Comparison of ENCODE assay signal across 1 cellular context in the genomic region with DNA sequence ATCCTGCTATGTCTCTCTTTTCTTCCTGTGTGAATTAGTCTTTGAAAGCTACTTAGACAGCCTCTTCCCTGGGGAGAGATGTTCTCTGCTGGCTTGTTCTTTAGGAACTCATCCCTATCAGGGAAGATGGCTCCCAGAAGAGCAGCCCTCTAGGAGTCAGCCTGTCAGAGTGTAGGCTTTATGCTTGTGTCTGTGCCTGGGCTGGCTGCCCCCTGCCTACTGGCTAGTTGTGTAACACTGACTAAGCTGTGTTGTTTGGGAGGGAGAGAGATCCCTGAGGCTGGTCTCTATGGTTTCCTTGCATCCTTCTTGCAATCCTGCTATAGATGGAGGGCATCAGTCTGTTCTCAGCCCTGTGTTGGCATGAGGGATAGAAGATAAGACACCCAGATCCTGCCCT.
TF ChIP-seq lines count a peak whose summit lies in the region.

No MANE protein-coding gene starts in this region.

TF ChIP-seq in WTC11, 78 proteins besides CTCF, POLR2A, EP300 and RAD21 (continued from another document):
- TF ChIP-seq, protein P1, sequence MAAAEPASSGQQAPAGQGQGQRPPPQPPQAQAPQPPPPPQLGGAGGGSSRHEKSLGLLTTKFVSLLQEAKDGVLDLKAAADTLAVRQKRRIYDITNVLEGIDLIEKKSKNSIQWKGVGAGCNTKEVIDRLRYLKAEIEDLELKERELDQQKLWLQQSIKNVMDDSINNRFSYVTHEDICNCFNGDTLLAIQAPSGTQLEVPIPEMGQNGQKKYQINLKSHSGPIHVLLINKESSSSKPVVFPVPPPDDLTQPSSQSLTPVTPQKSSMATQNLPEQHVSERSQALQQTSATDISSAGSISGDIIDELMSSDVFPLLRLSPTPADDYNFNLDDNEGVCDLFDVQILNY (CRISPR knock-in tag; IDR thresholded peaks at IDR 0.05): no peak
- TF ChIP-seq TCF7 (CRISPR knock-in tag; IDR thresholded peaks at IDR 0.05; ENCODE audit: low read depth): no peak
- TF ChIP-seq, protein P2, sequence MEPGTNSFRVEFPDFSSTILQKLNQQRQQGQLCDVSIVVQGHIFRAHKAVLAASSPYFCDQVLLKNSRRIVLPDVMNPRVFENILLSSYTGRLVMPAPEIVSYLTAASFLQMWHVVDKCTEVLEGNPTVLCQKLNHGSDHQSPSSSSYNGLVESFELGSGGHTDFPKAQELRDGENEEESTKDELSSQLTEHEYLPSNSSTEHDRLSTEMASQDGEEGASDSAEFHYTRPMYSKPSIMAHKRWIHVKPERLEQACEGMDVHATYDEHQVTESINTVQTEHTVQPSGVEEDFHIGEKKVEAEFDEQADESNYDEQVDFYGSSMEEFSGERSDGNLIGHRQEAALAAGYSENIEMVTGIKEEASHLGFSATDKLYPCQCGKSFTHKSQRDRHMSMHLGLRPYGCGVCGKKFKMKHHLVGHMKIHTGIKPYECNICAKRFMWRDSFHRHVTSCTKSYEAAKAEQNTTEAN (CRISPR knock-in tag; IDR thresholded peaks at IDR 0.05): no peak
- TF ChIP-seq OVOL2 (CRISPR knock-in tag; IDR thresholded peaks at IDR 0.05; ENCODE audit: borderline replicate concordance): no peak
- TF ChIP-seq GRHL2 (CRISPR knock-in tag; IDR thresholded peaks at IDR 0.05; ENCODE audit: insufficient replicate concordance, severe bottlenecking): no peak
- TF ChIP-seq EMX1 (CRISPR knock-in tag; IDR thresholded peaks at IDR 0.05): no peak
- TF ChIP-seq, protein P3, sequence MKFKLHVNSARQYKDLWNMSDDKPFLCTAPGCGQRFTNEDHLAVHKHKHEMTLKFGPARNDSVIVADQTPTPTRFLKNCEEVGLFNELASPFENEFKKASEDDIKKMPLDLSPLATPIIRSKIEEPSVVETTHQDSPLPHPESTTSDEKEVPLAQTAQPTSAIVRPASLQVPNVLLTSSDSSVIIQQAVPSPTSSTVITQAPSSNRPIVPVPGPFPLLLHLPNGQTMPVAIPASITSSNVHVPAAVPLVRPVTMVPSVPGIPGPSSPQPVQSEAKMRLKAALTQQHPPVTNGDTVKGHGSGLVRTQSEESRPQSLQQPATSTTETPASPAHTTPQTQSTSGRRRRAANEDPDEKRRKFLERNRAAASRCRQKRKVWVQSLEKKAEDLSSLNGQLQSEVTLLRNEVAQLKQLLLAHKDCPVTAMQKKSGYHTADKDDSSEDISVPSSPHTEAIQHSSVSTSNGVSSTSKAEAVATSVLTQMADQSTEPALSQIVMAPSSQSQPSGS (CRISPR knock-in tag; IDR thresholded peaks at IDR 0.05; ENCODE audit: borderline replicate concordance, low read depth): no peak
- TF ChIP-seq GTF2I (CRISPR knock-in tag; conservative IDR thresholded peaks at IDR 0.05): no peak
- TF ChIP-seq, protein P4, sequence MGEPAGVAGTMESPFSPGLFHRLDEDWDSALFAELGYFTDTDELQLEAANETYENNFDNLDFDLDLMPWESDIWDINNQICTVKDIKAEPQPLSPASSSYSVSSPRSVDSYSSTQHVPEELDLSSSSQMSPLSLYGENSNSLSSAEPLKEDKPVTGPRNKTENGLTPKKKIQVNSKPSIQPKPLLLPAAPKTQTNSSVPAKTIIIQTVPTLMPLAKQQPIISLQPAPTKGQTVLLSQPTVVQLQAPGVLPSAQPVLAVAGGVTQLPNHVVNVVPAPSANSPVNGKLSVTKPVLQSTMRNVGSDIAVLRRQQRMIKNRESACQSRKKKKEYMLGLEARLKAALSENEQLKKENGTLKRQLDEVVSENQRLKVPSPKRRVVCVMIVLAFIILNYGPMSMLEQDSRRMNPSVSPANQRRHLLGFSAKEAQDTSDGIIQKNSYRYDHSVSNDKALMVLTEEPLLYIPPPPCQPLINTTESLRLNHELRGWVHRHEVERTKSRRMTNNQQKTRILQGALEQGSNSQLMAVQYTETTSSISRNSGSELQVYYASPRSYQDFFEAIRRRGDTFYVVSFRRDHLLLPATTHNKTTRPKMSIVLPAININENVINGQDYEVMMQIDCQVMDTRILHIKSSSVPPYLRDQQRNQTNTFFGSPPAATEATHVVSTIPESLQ (CRISPR knock-in tag; IDR thresholded peaks at IDR 0.05): no peak
- TF ChIP-seq TEAD4 (CRISPR knock-in tag; IDR thresholded peaks at IDR 0.05): no peak
- TF ChIP-seq, protein P5, sequence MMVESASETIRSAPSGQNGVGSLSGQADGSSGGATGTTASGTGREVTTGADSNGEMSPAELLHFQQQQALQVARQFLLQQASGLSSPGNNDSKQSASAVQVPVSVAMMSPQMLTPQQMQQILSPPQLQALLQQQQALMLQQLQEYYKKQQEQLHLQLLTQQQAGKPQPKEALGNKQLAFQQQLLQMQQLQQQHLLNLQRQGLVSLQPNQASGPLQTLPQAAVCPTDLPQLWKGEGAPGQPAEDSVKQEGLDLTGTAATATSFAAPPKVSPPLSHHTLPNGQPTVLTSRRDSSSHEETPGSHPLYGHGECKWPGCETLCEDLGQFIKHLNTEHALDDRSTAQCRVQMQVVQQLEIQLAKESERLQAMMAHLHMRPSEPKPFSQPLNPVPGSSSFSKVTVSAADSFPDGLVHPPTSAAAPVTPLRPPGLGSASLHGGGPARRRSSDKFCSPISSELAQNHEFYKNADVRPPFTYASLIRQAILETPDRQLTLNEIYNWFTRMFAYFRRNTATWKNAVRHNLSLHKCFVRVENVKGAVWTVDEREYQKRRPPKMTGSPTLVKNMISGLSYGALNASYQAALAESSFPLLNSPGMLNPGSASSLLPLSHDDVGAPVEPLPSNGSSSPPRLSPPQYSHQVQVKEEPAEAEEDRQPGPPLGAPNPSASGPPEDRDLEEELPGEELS (CRISPR knock-in tag; IDR thresholded peaks at IDR 0.05): no peak
- no peak for TF ChIP-seq CREM (CRISPR knock-in tag; IDR thresholded peaks at IDR 0.05)
TF ChIP-seq in WTC11: peak in this region for 0.
